ENCODE assay signal across 9 cellular contexts in genomic region chr1:200042437-200043329, GRCh38. TPM values are rescaled to one million over a fixed set of nuclear protein-coding genes. Genes with fewer than 3 reads are reported as not detected.
A peak's percentile ranks its signal among the peaks of the same experiment; 100 is the strongest.
DNase-seq lines count a peak whose midpoint lies in the region; ATAC-seq and TF ChIP-seq lines count a peak whose summit lies in the region.
"Had no signal": no experiment of that assay in that cellular context is flagged by ENCODE, and none has a peak within 500 bp of the region (broad histone marks: within the 10 kb centered on the region; RNA-seq: fewer than 3 reads in every experiment).

No MANE protein-coding gene starts in this region.

- peak overlapping the region; percentile 43 for H3K4me2 ChIP-seq in neuronal stem cell (ENCODE audit: insufficient read depth, low read length, poor library complexity, severe bottlenecking)

- peak overlapping the region in 2 of 7 donors; percentile 1 to 53 for H3K27ac Mint-ChIP-seq in CD4-positive, alpha-beta memory T cell
- H3K27ac Mint-ChIP-seq: activated naive CD4-positive, alpha-beta T cell treated with anti-CD3 and anti-CD28 coated beads, Interleukin-2, amount 50 U/mL, for 72 hours had no signal

- no peaks in the 10 kb centered on the region for H3K36me3 ChIP-seq in CD4-positive, alpha-beta memory T cell (ENCODE audit: insufficient read depth, low read length)
- H3K36me3 ChIP-seq in SJSA1: no peaks in the 10 kb centered on the region; the same call in 1 of the 2 replicates
- H3K36me3 ChIP-seq in esophagus squamous epithelium: no peaks in the 10 kb centered on the region
- H3K36me3 ChIP-seq in neuronal stem cell (replicated peaks in 1 of 2; ENCODE audit: control insufficient read depth in 2 of 2, insufficient read depth in 2 of 2, low read length in 2 of 2): no peaks in the 10 kb centered on the region

- H3K27me3 Mint-ChIP-seq in CD4-positive, alpha-beta memory T cell: peaks cover 48 to 60% of the 10 kb centered on the region in 2 donors

- intact Hi-C loops in CD4-positive, alpha-beta memory T cell (cut with micrococcal nuclease): no loop called here
- intact Hi-C loops in esophagus squamous epithelium (cut with DNase I): no loop called here

- no peak overlapping the region for H4K91ac ChIP-seq in neuronal stem cell (ENCODE audit: low read depth, low read length, poor library complexity)

- H3K36me3 Mint-ChIP-seq in CD4-positive, alpha-beta memory T cell: no peaks in the 10 kb centered on the region

- no peak for ATAC-seq in HG02759 (IDR thresholded peaks at IDR 0.05; ENCODE audit: unreplicated experiment)
- ATAC-seq: activated naive CD4-positive, alpha-beta T cell treated with anti-CD3 and anti-CD28 coated beads, Interleukin-2, amount 50 U/mL, for 72 hours had no signal

- no peaks in the 10 kb centered on the region for H3K9me3 ChIP-seq in CD4-positive, alpha-beta memory T cell (ENCODE audit: control insufficient read depth in 1 of 2, low read length in 2 of 2)
- H3K9me3 ChIP-seq in SJSA1 (replicated peaks) (no peaks in the 10 kb centered on the region), esophagus squamous epithelium (no peaks in the 10 kb centered on the region), neuronal stem cell (replicated peaks in 1 of 2; ENCODE audit: control insufficient read depth in 2 of 2, insufficient read depth in 1 of 2, low read depth in 1 of 2, low read length in 2 of 2) (no peaks in the 10 kb centered on the region)

- peak overlapping the region; percentile 51 to 89 (median 73) for H3K4me3 Mint-ChIP-seq in CD4-positive, alpha-beta memory T cell

- no peak overlapping the region for H3K27ac ChIP-seq in CD4-positive, alpha-beta memory T cell (ENCODE audit: low read depth, low read length)
- no peak overlapping the region for H3K27ac ChIP-seq in SJSA1
- peak overlapping the region in 3 of 4 donors; percentile 62 to 69 (median 68) for H3K27ac ChIP-seq in esophagus squamous epithelium
- H3K27ac ChIP-seq in neuronal stem cell (replicated peaks; ENCODE audit: low read length): no peak overlapping the region

- no peak overlapping the region for H3K4ac ChIP-seq in neuronal stem cell (ENCODE audit: low read length)

- POLR2A ChIA-PET in CD4-positive, alpha-beta memory T cell (lab: Charles Lee; ENCODE audit: partially characterized antibody): no interaction called here

- no peak overlapping the region for H2BK12ac ChIP-seq in neuronal stem cell (ENCODE audit: low read length)

- no peak overlapping the region for H2BK120ac ChIP-seq in neuronal stem cell (ENCODE audit: low read depth, low read length)

- peak overlapping the region; percentile 100 for H2AFZ ChIP-seq in neuronal stem cell (ENCODE audit: low read length)

- peaks cover 0 to 4% (median 0%) of the 10 kb centered on the region in 8 donors for H3K9me3 Mint-ChIP-seq in CD4-positive, alpha-beta memory T cell
- H3K9me3 Mint-ChIP-seq: activated naive CD4-positive, alpha-beta T cell treated with anti-CD3 and anti-CD28 coated beads, Interleukin-2, amount 50 U/mL, for 72 hours had no signal

- CTCF ChIA-PET in CD4-positive, alpha-beta memory T cell (lab: Charles Lee; ENCODE audit: partially characterized antibody): no interaction called here

- peak overlapping the region; percentile 49 for H3K23ac ChIP-seq in neuronal stem cell (ENCODE audit: low read depth, low read length, poor library complexity)

- no peak overlapping the region for H3K9ac ChIP-seq in neuronal stem cell (ENCODE audit: low read depth, low read length, poor library complexity)

- H3K4me1 Mint-ChIP-seq in CD4-positive, alpha-beta memory T cell: peaks cover 13 to 44% (median 26%) of the 10 kb centered on the region in 4 donors

- no peak for DNase-seq in CD4-positive, alpha-beta memory T cell
- peak in 1 of 2 experiments; percentile 15 for DNase-seq in SJSA1 (ENCODE audit: low read depth in 1 of 2, low spot score in 2 of 2)
- no peak for DNase-seq in esophagus squamous epithelium (lab: John Stamatoyannopoulos, UW)
- DNase-seq in neuronal stem cell (ENCODE audit: low spot score): peak; percentile 37
- DNase-seq in AML-193 (lab: John Stamatoyannopoulos, UW): no peak
- DNase-seq in NCI-H1092 (lab: John Stamatoyannopoulos, UW): no peak
- DNase-seq in T1000 (lab: John Stamatoyannopoulos, UW): no peak

- H2BK15ac ChIP-seq in neuronal stem cell (ENCODE audit: low read length): no peak overlapping the region

- H2BK5ac ChIP-seq in neuronal stem cell (ENCODE audit: low read length): no peak overlapping the region

- H3K4me1 ChIP-seq in CD4-positive, alpha-beta memory T cell (ENCODE audit: insufficient read depth, low read length): peaks cover 37% of the 10 kb centered on the region
- peaks cover 25% of the 10 kb centered on the region for H3K4me1 ChIP-seq in SJSA1 (replicated peaks)
- H3K4me1 ChIP-seq in esophagus squamous epithelium: peaks cover 13 to 48% (median 18%) of the 10 kb centered on the region in 3 donors
- peaks cover 6 to 30% of the 10 kb centered on the region in 2 donors for H3K4me1 ChIP-seq in neuronal stem cell (ENCODE audit: control insufficient read depth in 2 of 2, insufficient read depth in 1 of 2, low read depth in 1 of 2, low read length in 2 of 2)

- no peak overlapping the region for H4K8ac ChIP-seq in neuronal stem cell (ENCODE audit: low read depth, low read length)

- peaks cover 61% of the 10 kb centered on the region for H3K27me3 ChIP-seq in CD4-positive, alpha-beta memory T cell (ENCODE audit: insufficient read depth, low read length)
- H3K27me3 ChIP-seq in SJSA1 (replicated peaks) (peaks cover 72% of the 10 kb centered on the region), esophagus squamous epithelium (peaks cover 24 to 100% (median 48%) of the 10 kb centered on the region in 4 donors), neuronal stem cell (ENCODE audit: control insufficient read depth in 3 of 3, insufficient read depth in 3 of 3, low read depth in 1 of 3, low read length in 3 of 3) (peaks cover 31 to 58% (median 51%) of the 10 kb centered on the region in 3 experiments)

- 7 to 12% methylated on average over 26 to 32 of the region's 52 CpGs for WGBS in esophagus squamous epithelium, 2 donors
- WGBS in neuronal stem cell (ENCODE audit: extremely low coverage in 2 of 2, insufficient read length in 2 of 2, insufficient replicate concordance in 1 of 2), 2 donors: no CpG with 5 or more reads among the region's 52 CpGs

- no peak overlapping the region for H3K4me3 ChIP-seq in CD4-positive, alpha-beta memory T cell (ENCODE audit: low read length in 2 of 2)
- H3K4me3 ChIP-seq in SJSA1: peak overlapping the region; percentile 10
- peak overlapping the region; percentile 3 to 68 (median 40) for H3K4me3 ChIP-seq in esophagus squamous epithelium
- H3K4me3 ChIP-seq in neuronal stem cell (ENCODE audit: low read length in 2 of 2): peak overlapping the region in 1 of 2 donors; percentile 51

- peak overlapping the region; percentile 67 for H3K18ac ChIP-seq in neuronal stem cell (ENCODE audit: low read length)

- H3K14ac ChIP-seq in neuronal stem cell (ENCODE audit: low read length): no peak overlapping the region

- H3K79me1 ChIP-seq in neuronal stem cell (ENCODE audit: low read depth, low read length): no peaks in the 10 kb centered on the region

- no peak for TF ChIP-seq CTCF in esophagus squamous epithelium (IDR thresholded peaks at IDR 0.05)

- no peak for TF ChIP-seq POLR2A in esophagus squamous epithelium (IDR thresholded peaks at IDR 0.05)

- peak overlapping the region; percentile 36 for H2AK5ac ChIP-seq in neuronal stem cell (ENCODE audit: low read depth, low read length)

RNA-seq across cellular contexts. Expression of gene NR5A2, which starts 15.2 kb away (rescaled TPM):
- total RNA-seq in CD4-positive, alpha-beta memory T cell: not detected
- polyA plus RNA-seq in CD4-positive, alpha-beta memory T cell: not detected
- total RNA-seq in SJSA1 (2014; rRNA removed; shearing (Covaris generic)): 0.03 TPM in 1 of 2 replicates, not detected in the other
- 1 to 10 TPM in 2 of 4 donors, under 1 TPM in 2; 0.30 to 4.2 (median 0.87) TPM for total RNA-seq in esophagus squamous epithelium
- polyA plus RNA-seq in neuronal stem cell (2013, experiment 1 of 2): 0.07 TPM
- polyA plus RNA-seq in neuronal stem cell (2013, experiment 2 of 2): 0.07 TPM

Comparison
In these comparisons a context has a peak if more than half of its experiments do, and no peak if none do; other contexts are left out.
1. H3K27ac ChIP-seq: peak in esophagus squamous epithelium (3 of 4); none in CD4-positive, alpha-beta memory T cell (single experiment), SJSA1 (single experiment) and neuronal stem cell (single experiment).
2. H3K4me3 ChIP-seq: peak in SJSA1 (single experiment) and esophagus squamous epithelium (4 of 4); none in CD4-positive, alpha-beta memory T cell (0 of 2).